ENCODE assay signal across 8 cellular contexts in genomic region chrX:11341274-11342256, GRCh38.
DNase-seq lines count a peak whose midpoint lies in the region; ATAC-seq and TF ChIP-seq lines count a peak whose summit lies in the region.

No MANE protein-coding gene starts in this region.

- in situ Hi-C loops in brain microvascular endothelial cell (cut with HindIII; ENCODE audit: low pct_ligation_motif_present, low sequenced_read_pairs), result no loop called here

- DNase-seq in ELR (ENCODE audit: low read depth) (peak; percentile 80), HS-5 (ENCODE audit: low read depth) (peak; percentile 69), brain microvascular endothelial cell (peak; percentile 85), medulla oblongata (ENCODE audit: extremely low spot score) (peak; percentile 39), NCI-H1694 (lab: John Stamatoyannopoulos, UW) (no peak)
- DNase-seq in activated CD4-positive, alpha-beta T cell treated with anti-CD3 and anti-CD28 coated beads, Interleukin-2, amount 50 U/mL, for 48 hours, result no peak

- H3K4me3 ChIP-seq in brain microvascular endothelial cell (ENCODE audit: low read depth, low read length), result no peak overlapping the region

- peak overlapping the region; percentile 87 for H3K27ac ChIP-seq in brain microvascular endothelial cell

- no peak for TF ChIP-seq CTCF in brain microvascular endothelial cell (IDR thresholded peaks at IDR 0.05; ENCODE audit: low read depth, low read length, missing control alignments)

- peak; percentile 87 for ATAC-seq in GM21447 (IDR thresholded peaks at IDR 0.05; ENCODE audit: unreplicated experiment)
- ATAC-seq in activated CD4-positive, CD25-positive, alpha-beta regulatory T cell treated with anti-CD3 and anti-CD28 coated beads, Interleukin-2, amount 50 U/mL, for 24 hours, result no peak

- no peaks in the 10 kb centered on the region for H3K27me3 ChIP-seq in brain microvascular endothelial cell (replicated peaks)

- no peaks in the 10 kb centered on the region for H3K36me3 ChIP-seq in brain microvascular endothelial cell (replicated peaks)

Comparison
In these comparisons a context has a peak if more than half of its experiments do, and no peak if none do; other contexts are left out.
1. DNase-seq: peak in ELR (single experiment), HS-5 (single experiment), brain microvascular endothelial cell (single experiment) and medulla oblongata (single experiment); none in activated CD4-positive, alpha-beta T cell treated with anti-CD3 and anti-CD28 coated beads, Interleukin-2, amount 50 U/mL, for 48 hours (0 of 2) and NCI-H1694 (single experiment).